ENCODE assay signal across 8 cellular contexts in genomic region chr4:189941005-189941450, GRCh38. TPM values are rescaled to one million over a fixed set of nuclear protein-coding genes. Genes with fewer than 3 reads are reported as not detected.
DNase-seq lines count a peak whose midpoint lies in the region; ATAC-seq and TF ChIP-seq lines count a peak whose summit lies in the region.

No MANE protein-coding gene starts in this region.

- peak overlapping the region; percentile 95 for H3K27ac Mint-ChIP-seq in activated T-helper 1 cell treated with anti-CD3 and anti-CD28 coated beads, Interleukin-12 subunit alpha, Interleukin-12 subunit beta, Interleukin-2, Interleukin-4 antibody, amounts not matched to agents 30 ng/mL and 10 ng/mL and 1 ng/mL, durations not matched to agents 14 hours and 24 hours and 36 hours

- no peak for TF ChIP-seq EP300 in SK-N-SH (IDR thresholded peaks at IDR 0.05; ENCODE audit: borderline replicate concordance in 1 of 2, low read depth in 1 of 2, low read length in 1 of 2)

- H3K4me1 Mint-ChIP-seq in activated T-helper 1 cell treated with anti-CD3 and anti-CD28 coated beads, Interleukin-12 subunit alpha, Interleukin-12 subunit beta, Interleukin-2, Interleukin-4 antibody, amounts not matched to agents 30 ng/mL and 10 ng/mL and 1 ng/mL, durations not matched to agents 14 hours and 24 hours and 36 hours (ENCODE audit: low read depth), result peaks cover 69% of the 10 kb centered on the region

- H3K9me3 ChIP-seq in SK-N-SH (no peaks in the 10 kb centered on the region), iPS-20b (ENCODE audit: insufficient read depth, low read depth, low read length) (no peaks in the 10 kb centered on the region; the same call in 1 of the 2 replicates)

- no peaks in the 10 kb centered on the region for H3K9me2 ChIP-seq in SK-N-SH

- ATAC-seq in SK-N-SH treated with all-trans-retinoic acid at 6 μM for 48 hours, result no peak; the same call in 2 of the 3 replicates

- no peaks in the 10 kb centered on the region for H3K27me3 Mint-ChIP-seq in activated T-helper 1 cell treated with anti-CD3 and anti-CD28 coated beads, Interleukin-12 subunit alpha, Interleukin-12 subunit beta, Interleukin-2, Interleukin-4 antibody, amounts not matched to agents 30 ng/mL and 10 ng/mL and 1 ng/mL, durations not matched to agents 14 hours and 24 hours and 36 hours (ENCODE audit: insufficient read depth)

- no peak for TF ChIP-seq CTCF in SK-N-SH (IDR thresholded peaks at IDR 0.05)

- POLR2A ChIA-PET in SK-N-SH (lab: Yijun Ruan, JAX), result no interaction called here

- TF ChIP-seq RAD21 in SK-N-SH (IDR thresholded peaks at IDR 0.05; ENCODE audit: low read length), result no peak

- peaks cover 33% of the 10 kb centered on the region for H3K36me3 Mint-ChIP-seq in activated T-helper 1 cell treated with anti-CD3 and anti-CD28 coated beads, Interleukin-12 subunit alpha, Interleukin-12 subunit beta, Interleukin-2, Interleukin-4 antibody, amounts not matched to agents 30 ng/mL and 10 ng/mL and 1 ng/mL, durations not matched to agents 14 hours and 24 hours and 36 hours (ENCODE audit: low read depth)

- no peaks in the 10 kb centered on the region for H3K27me3 ChIP-seq in SK-N-SH (ENCODE audit: insufficient read depth)
- H3K27me3 ChIP-seq in iPS-20b (ENCODE audit: insufficient read depth, low read length), result no peaks in the 10 kb centered on the region

- peaks cover 20% of the 10 kb centered on the region for H3K9me3 Mint-ChIP-seq in activated T-helper 1 cell treated with anti-CD3 and anti-CD28 coated beads, Interleukin-12 subunit alpha, Interleukin-12 subunit beta, Interleukin-2, Interleukin-4 antibody, amounts not matched to agents 30 ng/mL and 10 ng/mL and 1 ng/mL, durations not matched to agents 14 hours and 24 hours and 36 hours

- peaks cover 4% of the 10 kb centered on the region for H3F3A ChIP-seq in SK-N-SH (replicated peaks; ENCODE audit: insufficient read depth)

- H4K20me1 ChIP-seq in SK-N-SH (ENCODE audit: insufficient read depth), result no peaks in the 10 kb centered on the region

- H3K4me3 ChIP-seq in SK-N-SH (ENCODE audit: low read depth in 2 of 2, low read length in 1 of 2) (peak overlapping the region; percentile 82 to 94), iPS-20b (ENCODE audit: low read length) (peak overlapping the region; percentile 89)

- H3K36me3 ChIP-seq in SK-N-SH (replicated peaks in 1 of 2; ENCODE audit: control insufficient read depth in 1 of 2, insufficient read depth in 2 of 2, low read length in 1 of 2) (peaks cover 5 to 17% of the 10 kb centered on the region in 2 experiments), iPS-20b (ENCODE audit: insufficient read depth, low read depth, low read length) (no peaks in the 10 kb centered on the region)

- H3K4me1 ChIP-seq in SK-N-SH (ENCODE audit: control insufficient read depth in 1 of 2, insufficient read depth in 2 of 2, low read depth in 1 of 2, low read length in 1 of 2) (peaks cover 0 to 5% of the 10 kb centered on the region in 2 experiments; a peak in 2 of 4 replicates), iPS-20b (ENCODE audit: insufficient read depth, low read length) (no peaks in the 10 kb centered on the region)

- H3K27ac ChIP-seq in SK-N-SH (ENCODE audit: low read depth in 2 of 2, low read length in 1 of 2) (peak overlapping the region; percentile 71 to 77), iPS-20b (ENCODE audit: low read length) (no peak overlapping the region), temporal lobe (ENCODE audit: low read depth, low read length) (peak overlapping the region; percentile 69)

- DNase-seq in SK-N-SH (no peak), superior temporal gyrus (ENCODE audit: extremely low spot score) (no peak), NCI-H146 (lab: John Stamatoyannopoulos, UW) (no peak)
- no peak for DNase-seq in activated T-helper 1 cell treated with anti-CD3 and anti-CD28 coated beads, Interleukin-12 subunit alpha, Interleukin-12 subunit beta, Interleukin-2, Interleukin-4 antibody, amounts not matched to agents 30 ng/mL and 10 ng/mL and 1 ng/mL, durations not matched to agents 14 hours and 24 hours and 36 hours (ENCODE audit: low spot score)
- no peak for DNase-seq in activated CD4-positive, alpha-beta T cell treated with anti-CD3 and anti-CD28 coated beads, Interleukin-2, amount 50 U/mL, for 1 hour

- peak overlapping the region; percentile 88 for H3K9ac ChIP-seq in SK-N-SH
- peak overlapping the region; percentile 82 for H3K9ac ChIP-seq in iPS-20b (ENCODE audit: low read depth, low read length)

- CTCF ChIA-PET in SK-N-SH (lab: Yijun Ruan, JAX), result interaction anchor here (0.9 to 1.8 kb wide), 4 partner anchors 8 to 34 kb away, joined by 3 to 6 read pairs (median 3); no protein-coding TSS in a partner anchor

- intact Hi-C loops in activated T-helper 1 cell treated with anti-CD3 and anti-CD28 coated beads, Interleukin-12 subunit alpha, Interleukin-12 subunit beta, Interleukin-2, Interleukin-4 antibody, amounts not matched to agents 30 ng/mL and 10 ng/mL and 1 ng/mL, durations not matched to agents 14 hours and 24 hours and 36 hours (cut with micrococcal nuclease), result no loop called here

- peak overlapping the region; percentile 93 for H2AFZ ChIP-seq in SK-N-SH (ENCODE audit: low read depth)

- peaks cover 49% of the 10 kb centered on the region for H3K79me2 ChIP-seq in SK-N-SH (ENCODE audit: insufficient read depth)

- peak overlapping the region; percentile 93 for H3K4me3 Mint-ChIP-seq in activated T-helper 1 cell treated with anti-CD3 and anti-CD28 coated beads, Interleukin-12 subunit alpha, Interleukin-12 subunit beta, Interleukin-2, Interleukin-4 antibody, amounts not matched to agents 30 ng/mL and 10 ng/mL and 1 ng/mL, durations not matched to agents 14 hours and 24 hours and 36 hours

- H3K4me2 ChIP-seq in SK-N-SH, result peak overlapping the region; percentile 74

- WGBS in SK-N-SH (ENCODE audit: low lambda C conversion rate), result 0% methylated on average over 4 of the region's 31 CpGs

TF ChIP-seq in SK-N-SH, 30 proteins besides CTCF, POLR2A, EP300 and RAD21:
- TF ChIP-seq FOSL2 (IDR thresholded peaks at IDR 0.05; ENCODE audit: borderline replicate concordance, low read depth) (no peak), YY1 (IDR thresholded peaks at IDR 0.05; ENCODE audit: low read depth) (no peak), JUND (IDR thresholded peaks at IDR 0.05) (no peak), SMC3 (IDR thresholded peaks at IDR 0.05; ENCODE audit: low read depth, low read length) (no peak), ELF1 (IDR thresholded peaks at IDR 0.05) (no peak), POLR2AphosphoS5 (IDR thresholded peaks at IDR 0.05; ENCODE audit: low read depth, low read length) (no peak), SIN3A (IDR thresholded peaks at IDR 0.05; ENCODE audit: borderline replicate concordance, low read depth, low read length) (no peak), RCOR1 (IDR thresholded peaks at IDR 0.05; ENCODE audit: low read length) (no peak)
- TF ChIP-seq, protein P1, sequence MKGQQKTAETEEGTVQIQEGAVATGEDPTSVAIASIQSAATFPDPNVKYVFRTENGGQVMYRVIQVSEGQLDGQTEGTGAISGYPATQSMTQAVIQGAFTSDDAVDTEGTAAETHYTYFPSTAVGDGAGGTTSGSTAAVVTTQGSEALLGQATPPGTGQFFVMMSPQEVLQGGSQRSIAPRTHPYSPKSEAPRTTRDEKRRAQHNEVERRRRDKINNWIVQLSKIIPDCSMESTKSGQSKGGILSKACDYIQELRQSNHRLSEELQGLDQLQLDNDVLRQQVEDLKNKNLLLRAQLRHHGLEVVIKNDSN (IDR thresholded peaks at IDR 0.05; ENCODE audit: borderline replicate concordance, low read depth), result no peak

TF ChIP-seq in SK-N-SH treated with all-trans-retinoic acid at 6 μM for 48 hours, 23 proteins besides CTCF, POLR2A, EP300 and RAD21:
- no peak for TF ChIP-seq ZC3H10 (CRISPR knock-in tag; IDR thresholded peaks at IDR 0.05)

RNA-seq across cellular contexts. Expression of gene FRG1, which starts 0.4 kb away (rescaled TPM):
- polyA plus RNA-seq in SK-N-SH (2012; rRNA removed), result 11.2 and 12.4 TPM in 2 replicates
- 15.7 and 24.6 TPM in 2 replicates for polyA plus RNA-seq in SK-N-SH (2012; cell fraction: cytosol; rRNA removed)
- 8.5 and 12.8 TPM in 2 replicates for polyA plus RNA-seq in SK-N-SH (2012; cell fraction: nucleus; rRNA removed)
- 84.4 and 93.4 TPM in 2 replicates for total RNA-seq in activated T-helper 1 cell treated with anti-CD3 and anti-CD28 coated beads, Interleukin-12 subunit alpha, Interleukin-12 subunit beta, Interleukin-2, Interleukin-4 antibody, amounts not matched to agents 30 ng/mL and 10 ng/mL and 1 ng/mL, durations not matched to agents 14 hours and 24 hours and 36 hours
- 22.4 TPM for total RNA-seq in temporal lobe
